In the genomic region with DNA sequence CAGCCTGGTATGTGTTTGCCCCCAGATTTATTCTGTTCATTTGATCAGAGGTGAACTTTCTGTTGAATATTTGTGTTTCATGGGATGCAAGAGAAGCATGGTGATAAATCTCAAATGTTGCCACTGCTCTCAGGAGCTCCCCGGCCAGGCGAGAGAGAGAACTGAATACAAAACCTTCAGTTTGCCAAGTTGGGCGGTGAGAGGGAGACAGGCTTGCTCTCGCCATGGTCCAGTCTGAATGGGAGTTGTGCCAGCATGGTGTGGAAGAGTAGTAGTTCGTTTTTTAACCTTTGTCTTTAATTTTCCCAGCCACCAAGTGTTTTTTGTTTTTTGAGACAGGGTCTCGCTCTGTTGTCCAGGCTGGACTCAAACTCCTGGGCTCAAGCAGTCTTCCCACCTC, we compare ENCODE assay signal across 1 cellular context.
TF ChIP-seq lines count a peak whose summit lies in the region.

No MANE protein-coding gene starts in this region.

TF ChIP-seq in IMR-90, 13 proteins besides CTCF, POLR2A, EP300 and RAD21:
- no peak for TF ChIP-seq RCOR1 (IDR thresholded peaks at IDR 0.05; ENCODE audit: insufficient replicate concordance, low read length)
- no peak for TF ChIP-seq MAZ (IDR thresholded peaks at IDR 0.05; ENCODE audit: borderline replicate concordance, low read depth, low read length)
- no peak for TF ChIP-seq NFE2L2 (IDR thresholded peaks at IDR 0.05; ENCODE audit: low read depth, low read length)
- TF ChIP-seq CHD1 (IDR thresholded peaks at IDR 0.05; ENCODE audit: low read depth, low read length): no peak
- TF ChIP-seq, protein P1, sequence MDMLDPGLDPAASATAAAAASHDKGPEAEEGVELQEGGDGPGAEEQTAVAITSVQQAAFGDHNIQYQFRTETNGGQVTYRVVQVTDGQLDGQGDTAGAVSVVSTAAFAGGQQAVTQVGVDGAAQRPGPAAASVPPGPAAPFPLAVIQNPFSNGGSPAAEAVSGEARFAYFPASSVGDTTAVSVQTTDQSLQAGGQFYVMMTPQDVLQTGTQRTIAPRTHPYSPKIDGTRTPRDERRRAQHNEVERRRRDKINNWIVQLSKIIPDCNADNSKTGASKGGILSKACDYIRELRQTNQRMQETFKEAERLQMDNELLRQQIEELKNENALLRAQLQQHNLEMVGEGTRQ (IDR thresholded peaks at IDR 0.05; ENCODE audit: low read depth, low read length): no peak
- TF ChIP-seq CEBPB (IDR thresholded peaks at IDR 0.05; ENCODE audit: low read depth, low read length): no peak
- no peak for TF ChIP-seq RFX5 (IDR thresholded peaks at IDR 0.05; ENCODE audit: low read depth, low read length)
- no peak for TF ChIP-seq MXI1 (IDR thresholded peaks at IDR 0.05; ENCODE audit: borderline replicate concordance, low read depth, low read length)
- TF ChIP-seq MAFK (IDR thresholded peaks at IDR 0.05; ENCODE audit: low read depth, low read length): no peak
- no peak for TF ChIP-seq BHLHE40 (IDR thresholded peaks at IDR 0.05; ENCODE audit: low read depth, low read length)
- TF ChIP-seq, protein P2, sequence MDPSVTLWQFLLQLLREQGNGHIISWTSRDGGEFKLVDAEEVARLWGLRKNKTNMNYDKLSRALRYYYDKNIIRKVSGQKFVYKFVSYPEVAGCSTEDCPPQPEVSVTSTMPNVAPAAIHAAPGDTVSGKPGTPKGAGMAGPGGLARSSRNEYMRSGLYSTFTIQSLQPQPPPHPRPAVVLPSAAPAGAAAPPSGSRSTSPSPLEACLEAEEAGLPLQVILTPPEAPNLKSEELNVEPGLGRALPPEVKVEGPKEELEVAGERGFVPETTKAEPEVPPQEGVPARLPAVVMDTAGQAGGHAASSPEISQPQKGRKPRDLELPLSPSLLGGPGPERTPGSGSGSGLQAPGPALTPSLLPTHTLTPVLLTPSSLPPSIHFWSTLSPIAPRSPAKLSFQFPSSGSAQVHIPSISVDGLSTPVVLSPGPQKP (IDR thresholded peaks at IDR 0.05; ENCODE audit: borderline replicate concordance, low read depth, low read length): no peak
- no peak for TF ChIP-seq FOS (IDR thresholded peaks at IDR 0.05; ENCODE audit: low read depth, low read length)
